12 cellular contexts compared by ENCODE assay signal in genomic region chr18:30406728-30407127, GRCh38.
"Had no signal": no experiment of that assay in that cellular context is flagged by ENCODE, and none has a peak within 500 bp of the region (broad histone marks: within the 10 kb centered on the region; RNA-seq: fewer than 3 reads in every experiment).

No MANE protein-coding gene starts in this region.

- H3K9me3 ChIP-seq: esophagus squamous epithelium, transverse colon had no signal

- DNase-seq: activated effector memory CD4-positive, alpha-beta T cell treated with Interleukin-2 at 50 U/mL for 16 hours; activated T-cell treated with anti-CD3 and anti-CD28 coated beads, Interleukin-2, amount 50 U/mL, for 1 hour; amniotic stem cell; esophagus squamous epithelium; foreskin melanocyte; head of caudate nucleus; natural killer cell; nucleus accumbens; small intestine; T-helper 2 cell; transverse colon had no signal

- H3K4me3 ChIP-seq: esophagus squamous epithelium, right atrium auricular region, transverse colon had no signal

- H3K27me3 ChIP-seq: esophagus squamous epithelium, right atrium auricular region, transverse colon had no signal

- H3K4me1 ChIP-seq: esophagus squamous epithelium, right atrium auricular region, transverse colon had no signal

- H3K27ac ChIP-seq: esophagus squamous epithelium, right atrium auricular region, transverse colon had no signal

- H3K36me3 ChIP-seq: esophagus squamous epithelium, right atrium auricular region, transverse colon had no signal

- ATAC-seq: natural killer cell had no signal
